In the genomic region with DNA sequence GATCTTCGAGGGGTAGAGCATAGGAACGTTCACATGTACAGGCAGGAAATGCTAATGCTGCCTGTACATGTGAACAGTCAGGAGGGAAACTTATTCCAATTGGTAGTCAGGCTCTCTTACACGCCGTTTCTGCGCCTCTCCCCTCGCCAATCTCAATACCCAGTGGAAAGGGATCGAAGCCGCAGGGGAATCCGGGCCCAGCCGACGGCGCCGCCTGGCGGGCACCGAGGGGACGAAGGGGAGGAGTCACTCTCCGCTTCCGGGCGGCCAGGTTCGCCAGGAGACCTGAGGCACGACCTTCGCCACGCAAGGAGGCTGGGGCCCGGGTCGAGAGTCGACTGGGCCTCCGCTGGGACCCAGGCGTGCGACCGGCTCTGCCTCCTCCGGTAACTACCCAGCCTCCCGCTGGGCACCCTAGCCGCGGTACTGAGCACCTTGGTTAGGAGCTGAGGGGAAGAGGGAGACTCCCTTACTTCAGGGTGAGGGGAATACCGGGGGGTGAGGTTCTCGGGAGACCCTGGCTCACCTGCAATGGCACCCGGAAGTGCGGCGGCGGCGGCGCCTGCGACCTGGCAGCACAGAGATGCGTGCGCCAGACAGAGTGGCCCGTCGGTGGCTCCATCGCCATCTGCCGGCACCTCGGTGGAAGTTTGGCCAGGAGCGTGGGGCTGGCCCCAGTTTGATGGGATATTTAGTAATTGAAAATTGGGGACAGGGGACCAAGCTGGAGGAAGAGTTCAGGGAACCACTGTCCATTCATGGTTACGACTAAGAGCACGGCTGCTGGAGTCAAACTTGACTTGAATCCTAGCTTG, we compare ENCODE assay signal across 8 cellular contexts. TPM values are rescaled to one million over a fixed set of nuclear protein-coding genes. Genes with fewer than 3 reads are reported as not detected.
DNase-seq lines count a peak whose midpoint lies in the region; ATAC-seq and TF ChIP-seq lines count a peak whose summit lies in the region.

PIGO (minus strand) TSS at position 557 of the 815 bp plus-strand sequence. CDS start 1,026 bp downstream, outside the sequence.

- peaks cover 14% of the 10 kb centered on the region for H3K4me1 Mint-ChIP-seq in mesothelial cell of epicardium

- H3K4me3 Mint-ChIP-seq in mesothelial cell of epicardium = peak within 1 kb of the TSS; percentile 80

- peak; percentile 59 for ATAC-seq in GM19468 (IDR thresholded peaks at IDR 0.05; ENCODE audit: extremely low read depth, unreplicated experiment)

- TF ChIP-seq CTCF in mesothelial cell of epicardium (IDR thresholded peaks at IDR 0.05; ENCODE audit: unreplicated experiment) = peak; percentile 90

- no peaks in the 10 kb centered on the region for H3K27me3 Mint-ChIP-seq in mesothelial cell of epicardium (ENCODE audit: low read depth)

- peaks cover 10% of the 10 kb centered on the region for H3K36me3 Mint-ChIP-seq in mesothelial cell of epicardium

- no peaks in the 10 kb centered on the region for H3K9me3 Mint-ChIP-seq in mesothelial cell of epicardium

- DNase-seq in COR-L47 (lab: John Stamatoyannopoulos, UW) (peak; percentile 83), HT-29 (ENCODE audit: low spot score) (peak; percentile 92), NOMO-1 treated with dmso at 0.1 percent for 144 hours (lab: John Stamatoyannopoulos, UW; ENCODE audit: unreplicated experiment) (peak; percentile 90), mesothelial cell of epicardium (ENCODE audit: low spot score in 2 of 2, unreplicated experiment in 2 of 2) (peak; percentile 70 to 87)
- DNase-seq in activated CD8-positive, alpha-beta memory T cell treated with anti-CD3 and anti-CD28 coated beads, Interleukin-2, amount 50 U/mL, for 1 hour (ENCODE audit: extremely low read depth) = peak; percentile 73
- peak; percentile 70 to 80 for DNase-seq in stimulated activated CD8-positive, alpha-beta memory T cell treated with anti-CD3 and anti-CD28 coated beads, Interleukin-2, amount 100 ng/mL, for 1 hour (ENCODE audit: low read depth in 2 of 2)

- in situ Hi-C loops in endometrial microvascular endothelial cells (cut with HindIII; ENCODE audit: inconsistent ontology term, low pct_unique_long_range_greater_than_20kb, low sequenced_read_pairs) = no loop called here

- H3K27ac Mint-ChIP-seq in mesothelial cell of epicardium = peak within 1 kb of the TSS; percentile 90

RNA-seq across cellular contexts. Expression of gene PIGO, which starts in this region (rescaled TPM):
- 33.4 and 38.5 TPM in 2 replicates for total RNA-seq in HT-29 (2014; rRNA removed; shearing (Covaris generic))
- total RNA-seq in endometrial microvascular endothelial cells (ENCODE audit: inconsistent ontology term) (18.3 TPM), mesothelial cell of epicardium (28.4 to 31.2 TPM (median 28.9 TPM) in 3 replicates)

Comparison
In these comparisons a context has a peak if more than half of its experiments do, and no peak if none do; other contexts are left out.
1. Peak in every context shown above with its lines: DNase-seq and ATAC-seq.